In genomic region chr1:55426156-55426555, GRCh38 we compare ENCODE assay signal across 26 cellular contexts.
"Had no signal": no experiment of that assay in that cellular context is flagged by ENCODE, and none has a peak within 500 bp of the region (broad histone marks: within the 10 kb centered on the region; RNA-seq: fewer than 3 reads in every experiment).

No MANE protein-coding gene starts in this region.

- H3K4me3 ChIP-seq: ascending aorta, SJSA1 had no signal

- ATAC-seq: activated CD4-positive, alpha-beta T cell treated with anti-CD3 and anti-CD28 coated beads for 36 hours; activated CD4-positive, CD25-positive, alpha-beta regulatory T cell treated with anti-CD3 and anti-CD28 coated beads, Interleukin-2, amount 50 U/mL, for 24 hours; activated CD8-positive, alpha-beta T cell treated with anti-CD3 and anti-CD28 coated beads, Interleukin-2, amount 10 ng/mL, durations not matched to agents 7 days and 5 days had no signal

- H3K27me3 ChIP-seq: ascending aorta, SJSA1 had no signal

- DNase-seq: activated CD4-positive, alpha-beta T cell treated with anti-CD3 and anti-CD28 coated beads for 36 hours; activated CD4-positive, alpha-beta T cell treated with anti-CD3 and anti-CD28 coated beads, Interleukin-2, amount 10 ng/mL, durations not matched to agents 7 days and 5 days; activated CD4-positive, alpha-beta T cell treated with anti-CD3 and anti-CD28 coated beads, Interleukin-2, amount 50 U/mL, for 48 hours; activated CD8-positive, alpha-beta T cell treated with anti-CD3 and anti-CD28 coated beads, Interleukin-2, amount 10 ng/mL, durations not matched to agents 7 days and 5 days; activated gamma-delta T cell; activated naive CD4-positive, alpha-beta T cell treated with Interleukin-2 at 50 U/mL for 16 hours; activated naive CD8-positive, alpha-beta T cell treated with anti-CD3 and anti-CD28 coated beads, Interleukin-2, amount 10 ng/mL, durations not matched to agents 7 days and 5 days; activated T-cell treated with anti-CD3 and anti-CD28 coated beads, Interleukin-2, amount 50 U/mL, for 24 hours; amygdala; Kasumi-1; KG1; MM.1S; MV-4-11; NCI-H1092; NCI-H1436 treated with DMSO at 0.1 percent for 48 hours; NCI-H1694 treated with DMSO at 0.1 percent for 48 hours; NCI-H2029; NCI-H345; NCI-H510A; NCI-H526; NCI-H748 treated with DMSO at 0.1 percent for 48 hours; SHP77 treated with DMSO at 0.1 percent for 48 hours; SK-N-SH had no signal

- H3K27ac ChIP-seq: ascending aorta, SJSA1 had no signal

- H3K9ac ChIP-seq: SK-N-SH had no signal

- H3K9me2 ChIP-seq: SK-N-SH had no signal

- H3K4me2 ChIP-seq: SK-N-SH had no signal

- H3K36me3 ChIP-seq: ascending aorta, SJSA1 had no signal

- H3K9me3 ChIP-seq: SJSA1, SK-N-SH had no signal
